In genomic region chr4:181685911-181686310, GRCh38 we compare ENCODE assay signal across 17 cellular contexts.
DNase-seq lines count a peak whose midpoint lies in the region; ATAC-seq and TF ChIP-seq lines count a peak whose summit lies in the region.
"Had no signal": no experiment of that assay in that cellular context is flagged by ENCODE, and none has a peak within 500 bp of the region (broad histone marks: within the 10 kb centered on the region; RNA-seq: fewer than 3 reads in every experiment).

No MANE protein-coding gene starts in this region.

- no peak overlapping the region for H2AK5ac ChIP-seq in mesenchymal stem cell (ENCODE audit: low read length, severe bottlenecking)

- H3K4me1 ChIP-seq in mammary epithelial cell (ENCODE audit: insufficient read depth, low read length) (peaks cover 14% of the 10 kb centered on the region), mesenchymal stem cell (ENCODE audit: control insufficient read depth, insufficient read depth, low read depth, low read length) (peaks cover 6% of the 10 kb centered on the region), MM.1S (ENCODE audit: low read length) (no peaks in the 10 kb centered on the region)

- no peaks in the 10 kb centered on the region for H3K9me3 ChIP-seq in mammary epithelial cell (replicated peaks; ENCODE audit: insufficient read depth, low read length)
- no peaks in the 10 kb centered on the region for H3K9me3 ChIP-seq in mesenchymal stem cell (ENCODE audit: control insufficient read depth, low read length)
- H3K9me3 ChIP-seq in MM.1S (replicated peaks; ENCODE audit: insufficient read depth, low read length) = no peaks in the 10 kb centered on the region
- H3K9me3 ChIP-seq: ovary had no signal

- H4K8ac ChIP-seq in mesenchymal stem cell (ENCODE audit: low read length) = no peak overlapping the region

- H3K4me2 ChIP-seq in mammary epithelial cell (ENCODE audit: insufficient read depth, low read depth, low read length) (no peak overlapping the region), mesenchymal stem cell (ENCODE audit: low read length, poor library complexity, severe bottlenecking) (no peak overlapping the region), MM.1S (ENCODE audit: low read depth, low read length) (no peak overlapping the region)

- H3K9me2 ChIP-seq in MM.1S (replicated peaks; ENCODE audit: insufficient read depth, low read length) = no peaks in the 10 kb centered on the region

- H3K4ac ChIP-seq in mesenchymal stem cell (ENCODE audit: low read depth in 1 of 2, low read length in 2 of 2) = no peak overlapping the region

- H3K27me3 ChIP-seq in mammary epithelial cell (ENCODE audit: insufficient read depth, low read length) (no peaks in the 10 kb centered on the region), mesenchymal stem cell (ENCODE audit: control insufficient read depth in 1 of 2, insufficient read depth in 1 of 2, low read length in 2 of 2) (no peaks in the 10 kb centered on the region), MM.1S (replicated peaks; ENCODE audit: insufficient read depth, low read length) (no peaks in the 10 kb centered on the region)
- H3K27me3 ChIP-seq: ovary had no signal

- TF ChIP-seq CTCF in AG10803 (conservative IDR thresholded peaks at IDR 0.05; ENCODE audit: low read length) (no peak), mammary epithelial cell (conservative IDR thresholded peaks at IDR 0.05 in 1 of 2, IDR thresholded peaks at IDR 0.05 in 1 of 2; ENCODE audit: extremely low read depth in 1 of 2, insufficient read depth in 1 of 2, low read depth in 1 of 2, low read length in 2 of 2) (no peak), MM.1S (IDR thresholded peaks at IDR 0.05; ENCODE audit: low read length) (no peak)

- H3K27ac ChIP-seq in mammary epithelial cell (ENCODE audit: insufficient read depth, low read depth, low read length) (no peak overlapping the region), mesenchymal stem cell (ENCODE audit: low read length, poor library complexity, severe bottlenecking) (peak overlapping the region; percentile 88), MM.1S (ENCODE audit: low read length) (no peak overlapping the region)
- H3K27ac ChIP-seq: ovary had no signal

- dilution Hi-C loops in mammary epithelial cell (cut with HindIII; ENCODE audit: low sequenced_read_pairs) = no loop called here

- in situ Hi-C loops in mammary epithelial cell (cut with MboI; ENCODE audit: low sequenced_read_pairs in 2 of 2) = no loop called here

- no peak overlapping the region for H2BK12ac ChIP-seq in mesenchymal stem cell (ENCODE audit: low read length in 2 of 2)

- intact Hi-C loops in mammary epithelial cell (cut with micrococcal nuclease) = no loop called here

- WGBS in mammary epithelial cell (ENCODE audit: low coverage, missing lambda C conversion rate) = 64% methylated on average over 4 of the region's 4 CpGs
- whole genome bisulfite sequencing in mesenchymal stem cell = 20% methylated on average over 3 of the region's 4 CpGs

- no peak overlapping the region for H3K23ac ChIP-seq in mesenchymal stem cell (ENCODE audit: low read length in 2 of 2)

- no peak overlapping the region for H2BK5ac ChIP-seq in mesenchymal stem cell (ENCODE audit: low read depth, low read length, poor library complexity, severe bottlenecking)

- no peak overlapping the region for H4K91ac ChIP-seq in mesenchymal stem cell (ENCODE audit: low read length)

- BruUV-seq in mammary epithelial cell (replicated peaks; lab: Mats Ljungman, UMichigan) = no TSS peak

- H3K14ac ChIP-seq in mesenchymal stem cell (ENCODE audit: low read length in 2 of 2) = no peak overlapping the region

- H3K9ac ChIP-seq in mammary epithelial cell (ENCODE audit: insufficient read depth, low read length) = no peak overlapping the region
- H3K9ac ChIP-seq in mesenchymal stem cell (ENCODE audit: low read length) = peak overlapping the region; percentile 76
- no peak overlapping the region for H3K9ac ChIP-seq in MM.1S (ENCODE audit: low read length)

- no peaks in the 10 kb centered on the region for H3K36me3 ChIP-seq in mammary epithelial cell (ENCODE audit: insufficient read depth, low read length)
- no peaks in the 10 kb centered on the region for H3K36me3 ChIP-seq in mesenchymal stem cell (ENCODE audit: control insufficient read depth in 1 of 2, insufficient read depth in 2 of 2, low read depth in 1 of 2, low read length in 2 of 2)
- no peaks in the 10 kb centered on the region for H3K36me3 ChIP-seq in MM.1S (replicated peaks; ENCODE audit: insufficient read depth, low read length)
- H3K36me3 ChIP-seq: ovary had no signal

- no peak overlapping the region for H2BK15ac ChIP-seq in mesenchymal stem cell (ENCODE audit: low read depth, poor library complexity, severe bottlenecking)

- H4K20me1 ChIP-seq in mammary epithelial cell (ENCODE audit: insufficient read depth, low read length) (no peaks in the 10 kb centered on the region), MM.1S (ENCODE audit: insufficient read depth, low read length) (no peaks in the 10 kb centered on the region)

- peak; percentile 89 for DNase-seq in AG10803 (ENCODE audit: low read depth)
- DNase-seq in LHCN-M2 (ENCODE audit: low read depth) = peak; percentile 96
- peak; percentile 46 for DNase-seq in mammary epithelial cell
- DNase-seq in mesenchymal stem cell = peak; percentile 51
- DNase-seq in globus pallidus (ENCODE audit: low spot score) = no peak
- no peak for DNase-seq in SW 1271 (lab: John Stamatoyannopoulos, UW)
- DNase-seq in MM.1S = no peak
- DNase-seq: activated CD4-positive, alpha-beta T cell treated with anti-CD3 and anti-CD28 coated beads, Interleukin-2, amount 50 U/mL, for 48 hours; DND-41; endodermal cell; GOT3; NCI-H1105; NCI-H510A treated with DMSO at 0.1 percent for 48 hours; ovary; RPMI8226; T1000 had no signal

- H2BK120ac ChIP-seq in mesenchymal stem cell (ENCODE audit: low read depth, low read length) = no peak overlapping the region

- CTCF ChIA-PET in mammary epithelial cell (lab: Charles Lee; ENCODE audit: low non-redundant PET) = no interaction called here

- no peaks in the 10 kb centered on the region for H3F3A ChIP-seq in MM.1S (ENCODE audit: insufficient read depth, low read length)

- H3K4me3 ChIP-seq in AG10803 (ENCODE audit: low read length) (peak overlapping the region; percentile 20; the same call in 1 of the 2 replicates), mammary epithelial cell (replicated peaks in 1 of 3; ENCODE audit: insufficient read depth in 1 of 3, low read depth in 2 of 3, low read length in 3 of 3) (no peak overlapping the region), mesenchymal stem cell (ENCODE audit: insufficient read depth in 1 of 2, low read depth in 1 of 2, low read length in 2 of 2) (no peak overlapping the region), MM.1S (ENCODE audit: low read length) (no peak overlapping the region)
- H3K4me3 ChIP-seq: ovary had no signal

- H3K79me2 ChIP-seq in mammary epithelial cell (ENCODE audit: insufficient read depth, low read length) = no peaks in the 10 kb centered on the region
- no peaks in the 10 kb centered on the region for H3K79me2 ChIP-seq in MM.1S (ENCODE audit: low read length)

- ATAC-seq in GM18873 (IDR thresholded peaks at IDR 0.05; ENCODE audit: low FRiP score, unreplicated experiment) = no peak

- no peaks in the 10 kb centered on the region for H3K79me1 ChIP-seq in mesenchymal stem cell (replicated peaks; ENCODE audit: low read length, poor library complexity, severe bottlenecking)

- H2AFZ ChIP-seq in mammary epithelial cell (ENCODE audit: low read depth, low read length) (no peak overlapping the region), mesenchymal stem cell (ENCODE audit: low read depth, low read length) (no peak overlapping the region), MM.1S (ENCODE audit: low read length) (no peak overlapping the region)

- H3K18ac ChIP-seq in mesenchymal stem cell (ENCODE audit: low read depth in 1 of 2, low read length in 2 of 2) = no peak overlapping the region

Comparison
In these comparisons a context has a peak if more than half of its experiments do, and no peak if none do; other contexts are left out.
1. DNase-seq: peak in AG10803 (single experiment), LHCN-M2 (single experiment), mammary epithelial cell (single experiment) and mesenchymal stem cell (single experiment); none in globus pallidus (single experiment), SW 1271 (0 of 2) and MM.1S (single experiment).